ENCODE assay signal across 1 cellular context in the genomic region with DNA sequence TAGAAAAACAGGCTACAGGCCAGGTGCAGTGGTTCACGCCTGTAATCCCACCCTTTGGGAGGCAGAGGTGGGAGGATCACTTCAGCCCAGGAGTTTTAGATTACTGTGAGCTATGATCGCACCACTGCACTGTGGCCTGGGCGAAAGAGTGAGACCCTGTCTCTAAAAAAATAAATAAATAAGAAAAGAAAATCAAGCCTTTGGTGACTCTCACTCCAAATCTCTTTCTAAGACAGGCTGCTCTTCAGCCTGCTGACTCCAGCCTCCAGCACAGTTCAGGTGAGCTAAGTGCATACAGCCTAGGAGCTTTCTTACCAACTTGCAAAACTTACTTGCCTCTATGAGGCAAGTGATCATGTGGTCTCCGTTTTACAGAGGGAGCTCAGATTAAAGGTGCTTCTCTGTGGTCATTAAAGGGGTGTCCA.
TF ChIP-seq lines count a peak whose summit lies in the region.

No MANE protein-coding gene starts in this region.

TF ChIP-seq in IMR-90, 13 proteins besides CTCF, POLR2A, EP300 and RAD21 (continued from another document):
- no peak for TF ChIP-seq RFX5 (IDR thresholded peaks at IDR 0.05; ENCODE audit: low read depth, low read length)
- no peak for TF ChIP-seq FOS (IDR thresholded peaks at IDR 0.05; ENCODE audit: low read depth, low read length)
- no peak for TF ChIP-seq MAFK (IDR thresholded peaks at IDR 0.05; ENCODE audit: low read depth, low read length)
- TF ChIP-seq NFE2L2 (IDR thresholded peaks at IDR 0.05; ENCODE audit: low read depth, low read length) = no peak
TF ChIP-seq in IMR-90: peak in this region for 0.
